In genomic region chr11:235998-236773, GRCh38 we compare ENCODE assay signal across 8 cellular contexts. TPM values are rescaled to one million over a fixed set of nuclear protein-coding genes. Genes with fewer than 3 reads are reported as not detected.
DNase-seq lines count a peak whose midpoint lies in the region; ATAC-seq and TF ChIP-seq lines count a peak whose summit lies in the region.

SIRT3 (minus strand) TSS chr11:236342; CDS start chr11:236328, 14 bp downstream.

- H3K9me3 ChIP-seq in AG04450 (ENCODE audit: control insufficient read depth, insufficient read depth, low read length) = no peaks in the 10 kb centered on the region; the same call in 1 of the 2 replicates

- DNase-seq in AG04450 (ENCODE audit: low read depth, low spot score) (peak; percentile 21), NCI-H2227 (lab: John Stamatoyannopoulos, UW; ENCODE audit: unreplicated experiment) (peak; percentile 91), islet precursor cell (peak; percentile 94)
- peak; percentile 74 for DNase-seq in activated CD4-positive, CD25-positive, alpha-beta regulatory T cell treated with anti-CD3 and anti-CD28 coated beads, Interleukin-2, amount 50 U/mL, for 16 hours (ENCODE audit: low read depth, low spot score)
- peak; percentile 88 for DNase-seq in central memory CD4-positive, alpha-beta T cell
- peak in 2 of 3 donors; percentile 65 to 70 for DNase-seq in stimulated activated CD4-positive, alpha-beta T cell treated with anti-CD3 and anti-CD28 coated beads, Interleukin-12 subunit alpha, Interleukin-12 subunit beta, amount 100 ng/mL, for 48 hours (ENCODE audit: low read depth in 2 of 3, low spot score in 1 of 3)

- H3K27ac ChIP-seq in AG04450 (ENCODE audit: low read depth, low read length) = peak within 1 kb of the TSS; percentile 74

- no peaks in the 10 kb centered on the region for H3K27me3 ChIP-seq in AG04450 (ENCODE audit: control insufficient read depth, insufficient read depth, low read length)

- peak within 1 kb of the TSS; percentile 96 for H3K4me3 ChIP-seq in AG04450 (ENCODE audit: low read depth, low read length)

- TF ChIP-seq CTCF in AG04450 (IDR thresholded peaks at IDR 0.05; ENCODE audit: low read depth, low read length) = no peak

- CTCF ChIA-PET in AG04450 (lab: Charles Lee) = interaction anchor here (6.8 kb wide), 1 partner anchor 15 kb away, joined by 51 read pairs; no protein-coding TSS in a partner anchor

- POLR2A ChIA-PET in AG04450 (lab: Yijun Ruan, JAX) = interaction anchor here (1.1 to 1.6 kb wide), 2 partner anchors 28 to 29 kb away, joined by 3 to 7 read pairs; partner anchors contain the start of genes BET1L and RIC8A

- ATAC-seq in GM18870 (IDR thresholded peaks at IDR 0.05; ENCODE audit: unreplicated experiment) (peak; percentile 77), HG03103 (IDR thresholded peaks at IDR 0.05; ENCODE audit: low read depth, unreplicated experiment) (peak; percentile 76)

RNA-seq across cellular contexts. Expression of gene SIRT3, which starts in this region (rescaled TPM):
- 14.7 and 15.8 TPM in 2 replicates for polyA plus RNA-seq in AG04450 (2011; rRNA removed)
- 10.9 and 14.8 TPM in 2 replicates for polyA minus RNA-seq in AG04450 (2011; rRNA and poly(A)+ RNA removed)

Comparison
In these comparisons a context has a peak if more than half of its experiments do, and no peak if none do; other contexts are left out.
1. Peak in every context shown above with its lines: DNase-seq, ATAC-seq, H3K4me3 ChIP-seq and H3K27ac ChIP-seq.
2. DNase-seq: peak in every context shown above with its lines; median percentile 94 in islet precursor cell; 91 in NCI-H2227; 88 in central memory CD4-positive, alpha-beta T cell; 74 in activated CD4-positive, CD25-positive, alpha-beta regulatory T cell treated with anti-CD3 and anti-CD28 coated beads, Interleukin-2, amount 50 U/mL, for 16 hours; 68 in stimulated activated CD4-positive, alpha-beta T cell treated with anti-CD3 and anti-CD28 coated beads, Interleukin-12 subunit alpha, Interleukin-12 subunit beta, amount 100 ng/mL, for 48 hours; 21 in AG04450.